ENCODE assay signal across 12 cellular contexts in the genomic region with DNA sequence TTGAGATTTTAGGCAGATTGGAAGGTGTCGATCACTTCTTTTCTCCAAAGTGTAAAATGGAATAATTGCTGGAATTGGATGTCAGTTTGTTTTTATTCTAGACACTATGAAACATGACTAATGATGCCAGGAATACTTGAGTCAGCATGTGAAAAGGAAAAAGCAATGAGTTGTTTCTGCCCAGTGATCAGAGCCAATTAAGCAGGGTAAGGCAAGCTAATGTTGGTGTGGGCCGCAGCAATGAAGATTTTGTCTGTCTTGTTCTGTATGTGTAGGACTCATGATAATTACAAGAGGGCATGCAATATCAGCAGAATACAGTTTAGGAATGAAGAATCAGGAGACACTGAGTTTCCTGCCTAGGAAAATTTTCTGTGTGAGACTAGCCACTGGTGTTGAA.
DNase-seq lines count a peak whose midpoint lies in the region; ATAC-seq and TF ChIP-seq lines count a peak whose summit lies in the region.
"Had no signal": no experiment of that assay in that cellular context is flagged by ENCODE, and none has a peak within 500 bp of the region (broad histone marks: within the 10 kb centered on the region; RNA-seq: fewer than 3 reads in every experiment).

No MANE protein-coding gene starts in this region.

- H3K9me3 ChIP-seq in DOHH2 (ENCODE audit: control insufficient read depth, insufficient read depth, low read length) (no peaks in the 10 kb centered on the region), mammary epithelial cell (replicated peaks; ENCODE audit: insufficient read depth, low read length) (no peaks in the 10 kb centered on the region), lung (ENCODE audit: control insufficient read depth in 2 of 2, insufficient read depth in 1 of 2, low read length in 1 of 2) (no peaks in the 10 kb centered on the region)
- H3K9me3 ChIP-seq: stomach had no signal

- no TSS peak for BruUV-seq in mammary epithelial cell (replicated peaks; lab: Mats Ljungman, UMichigan)

- H4K20me1 ChIP-seq in DOHH2 (ENCODE audit: control insufficient read depth, insufficient read depth, low read depth, low read length) (no peaks in the 10 kb centered on the region), mammary epithelial cell (ENCODE audit: insufficient read depth, low read length) (no peaks in the 10 kb centered on the region)

- H3K36me3 ChIP-seq in DOHH2 (ENCODE audit: control insufficient read depth, low read length): peaks cover 14% of the 10 kb centered on the region
- no peaks in the 10 kb centered on the region for H3K36me3 ChIP-seq in mammary epithelial cell (ENCODE audit: insufficient read depth, low read length)
- no peaks in the 10 kb centered on the region for H3K36me3 ChIP-seq in lung (ENCODE audit: control insufficient read depth in 2 of 2, insufficient read depth in 2 of 2, low read length in 2 of 2)
- H3K36me3 ChIP-seq: stomach had no signal

- no peak overlapping the region for H2AFZ ChIP-seq in mammary epithelial cell (ENCODE audit: low read depth, low read length)

- dilution Hi-C loops in mammary epithelial cell (cut with HindIII; ENCODE audit: low sequenced_read_pairs): no loop called here

- H3K27ac ChIP-seq in DOHH2 (ENCODE audit: low read depth, low read length) (peak overlapping the region; percentile 99), mammary epithelial cell (ENCODE audit: insufficient read depth, low read depth, low read length) (no peak overlapping the region), lung (ENCODE audit: low read depth in 1 of 2, low read length in 1 of 2) (no peak overlapping the region), substantia nigra (ENCODE audit: low read depth, low read length, poor library complexity, severe bottlenecking) (no peak overlapping the region)
- H3K27ac ChIP-seq: stomach had no signal

- H3K9me2 ChIP-seq in DOHH2 (replicated peaks; ENCODE audit: control insufficient read depth, low read length): no peaks in the 10 kb centered on the region

- no peak overlapping the region for H3K9ac ChIP-seq in mammary epithelial cell (ENCODE audit: insufficient read depth, low read length)

- H3K4me3 ChIP-seq in DOHH2 (ENCODE audit: low read length): peak overlapping the region; percentile 66
- H3K4me3 ChIP-seq in mammary epithelial cell (replicated peaks in 1 of 3; ENCODE audit: insufficient read depth in 1 of 3, low read depth in 2 of 3, low read length in 3 of 3): no peak overlapping the region
- H3K4me3 ChIP-seq in lung: no peak overlapping the region
- H3K4me3 ChIP-seq: stomach had no signal

- H3K79me2 ChIP-seq in DOHH2 (ENCODE audit: control insufficient read depth, low read length) (peaks cover 49% of the 10 kb centered on the region), mammary epithelial cell (ENCODE audit: insufficient read depth, low read length) (peaks cover 89% of the 10 kb centered on the region)

- peak; percentile 88 for DNase-seq in M059J (ENCODE audit: low read depth)
- peak; percentile 72 for DNase-seq in mammary epithelial cell
- no peak for DNase-seq in lung (ENCODE audit: low spot score)
- no peak for DNase-seq in substantia nigra (lab: John Stamatoyannopoulos, UW)
- DNase-seq in DMS79 treated with DMSO at 0.1 percent for 48 hours (lab: John Stamatoyannopoulos, UW): no peak
- DNase-seq: caudate nucleus, NCI-H748 treated with DMSO at 0.1 percent for 48 hours, stomach, T-helper 1 cell had no signal

- H3K27me3 ChIP-seq in DOHH2 (ENCODE audit: control insufficient read depth, low read length) (no peaks in the 10 kb centered on the region), mammary epithelial cell (ENCODE audit: insufficient read depth, low read length) (no peaks in the 10 kb centered on the region), lung (ENCODE audit: control insufficient read depth, insufficient read depth) (no peaks in the 10 kb centered on the region)
- H3K27me3 ChIP-seq: stomach had no signal

- peaks cover 68% of the 10 kb centered on the region for H3K4me1 ChIP-seq in DOHH2 (ENCODE audit: control insufficient read depth, low read length)
- peaks cover 13% of the 10 kb centered on the region for H3K4me1 ChIP-seq in mammary epithelial cell (ENCODE audit: insufficient read depth, low read length)
- H3K4me1 ChIP-seq in lung (ENCODE audit: control insufficient read depth in 2 of 2, insufficient read depth in 2 of 2, low read length in 2 of 2): peaks cover 0 to 2% of the 10 kb centered on the region in 2 donors
- H3K4me1 ChIP-seq: stomach had no signal

- CTCF ChIA-PET in mammary epithelial cell (lab: Charles Lee; ENCODE audit: low non-redundant PET): no interaction called here

- no peak for TF ChIP-seq CTCF in DOHH2 (IDR thresholded peaks at IDR 0.05; ENCODE audit: low read depth, low read length, poor library complexity, severe bottlenecking)
- TF ChIP-seq CTCF in mammary epithelial cell (conservative IDR thresholded peaks at IDR 0.05 in 1 of 2, IDR thresholded peaks at IDR 0.05 in 1 of 2; ENCODE audit: extremely low read depth in 1 of 2, insufficient read depth in 1 of 2, low read depth in 1 of 2, low read length in 2 of 2): no peak
- no peak for TF ChIP-seq CTCF in lung (IDR thresholded peaks at IDR 0.05; ENCODE audit: control extremely low read depth, extremely low read depth)

- peak overlapping the region; percentile 94 for H3K4me2 ChIP-seq in DOHH2 (ENCODE audit: low read length)
- H3K4me2 ChIP-seq in mammary epithelial cell (ENCODE audit: insufficient read depth, low read depth, low read length): peak overlapping the region; percentile 55

- in situ Hi-C loops in mammary epithelial cell (cut with MboI; ENCODE audit: low sequenced_read_pairs in 2 of 2): no loop called here

- peaks cover 20% of the 10 kb centered on the region for H3F3A ChIP-seq in DOHH2 (ENCODE audit: control insufficient read depth, insufficient read depth)

- ATAC-seq in lung (ENCODE audit: insufficient read depth, low FRiP score): peak; percentile 25
- no peak for ATAC-seq in HG02610 (IDR thresholded peaks at IDR 0.05; ENCODE audit: unreplicated experiment)
- ATAC-seq in GM18502 (IDR thresholded peaks at IDR 0.05; ENCODE audit: poor library complexity, unreplicated experiment): no peak

- 25% methylated on average over 2 of the region's 2 CpGs for WGBS in mammary epithelial cell (ENCODE audit: low coverage, missing lambda C conversion rate)
- 65 to 87% methylated on average over 2 of the region's 2 CpGs for WGBS in lung, 2 donors

- intact Hi-C loops in mammary epithelial cell (cut with micrococcal nuclease): no loop called here

Comparison
In these comparisons a context has a peak if more than half of its experiments do, and no peak if none do; other contexts are left out.
1. DNase-seq: peak in M059J (single experiment) and mammary epithelial cell (single experiment); none in lung (single experiment), substantia nigra (0 of 49) and DMS79 treated with DMSO at 0.1 percent for 48 hours (single experiment).